12 cellular contexts compared by ENCODE assay signal in the genomic region with DNA sequence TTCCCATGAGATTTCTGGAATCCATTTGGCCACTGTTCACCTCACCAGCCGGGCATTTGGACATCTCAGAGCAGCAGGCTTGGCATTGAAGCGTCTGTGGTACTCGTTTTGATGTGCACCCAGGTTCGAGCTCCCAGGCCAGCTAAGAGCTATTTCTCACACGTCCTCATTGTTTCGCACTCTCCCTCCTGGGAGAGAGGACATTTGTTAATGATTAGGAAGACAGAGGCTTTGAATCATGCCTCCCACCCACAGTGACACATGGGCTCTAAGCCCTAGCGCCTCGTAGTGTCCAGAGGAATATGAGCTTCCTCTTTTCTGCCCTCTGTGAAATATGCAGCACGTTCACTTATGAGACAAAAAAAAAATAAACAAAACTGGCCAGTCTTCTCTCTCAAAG.
DNase-seq lines count a peak whose midpoint lies in the region; ATAC-seq, FAIRE-seq and TF ChIP-seq lines count a peak whose summit lies in the region.
"Had no signal": no experiment of that assay in that cellular context is flagged by ENCODE, and none has a peak within 500 bp of the region (broad histone marks: within the 10 kb centered on the region; RNA-seq: fewer than 3 reads in every experiment).

No MANE protein-coding gene starts in this region.

- H4K20me1 ChIP-seq in KMS-11 (ENCODE audit: insufficient read depth), result no peaks in the 10 kb centered on the region; the same call in 1 of the 2 replicates

- no peaks in the 10 kb centered on the region for H3K36me3 Mint-ChIP-seq in natural killer cell
- no peaks in the 10 kb centered on the region for H3K36me3 Mint-ChIP-seq in stimulated activated naive B cell treated with anti-CD40 and anti-IgM and Interleukin-4, amounts not matched to agents 10 μg/mL and 1 μg/mL and 100 μg/mL, for 72 hours

- intact Hi-C loops in lower lobe of right lung (cut with DNase I), result no loop called here
- intact Hi-C loops in natural killer cell (cut with micrococcal nuclease), result no loop called here

- H3K79me2 ChIP-seq in KMS-11 (ENCODE audit: insufficient read depth, low read depth), result no peaks in the 10 kb centered on the region

- FAIRE-seq in bronchial epithelial cell (lab: Jason Lieb, UNC), result no peak

- H3K4me2 ChIP-seq in KMS-11, result peak overlapping the region; percentile 27; the same call in 1 of the 2 replicates

- no peaks in the 10 kb centered on the region for H3K36me3 ChIP-seq in KMS-11 (ENCODE audit: insufficient read depth)
- no peaks in the 10 kb centered on the region for H3K36me3 ChIP-seq in bronchial epithelial cell (ENCODE audit: control insufficient read depth, insufficient read depth, low read length)
- H3K36me3 ChIP-seq in lower lobe of right lung, result no peaks in the 10 kb centered on the region

- H3K9me3 Mint-ChIP-seq in natural killer cell, result peaks cover 10 to 11% of the 10 kb centered on the region in 2 donors
- peaks cover 4 to 9% of the 10 kb centered on the region in 2 donors for H3K9me3 Mint-ChIP-seq in stimulated activated naive B cell treated with anti-CD40 and anti-IgM and Interleukin-4, amounts not matched to agents 10 μg/mL and 1 μg/mL and 100 μg/mL, for 72 hours

- H3K27ac Mint-ChIP-seq in natural killer cell, result no peak overlapping the region
- H3K27ac Mint-ChIP-seq in stimulated activated naive B cell treated with anti-CD40 and anti-IgM and Interleukin-4, amounts not matched to agents 10 μg/mL and 1 μg/mL and 100 μg/mL, for 72 hours, result no peak overlapping the region
- H3K27ac Mint-ChIP-seq: activated T-cell treated with anti-CD3 and anti-CD28 coated beads, Interleukin-2, amount 50 U/mL, for 72 hours; mesothelial cell of epicardium; T-helper 17 cell had no signal

- H3K27ac ChIP-seq in KMS-11 (no peak overlapping the region), lower lobe of right lung (no peak overlapping the region)

- no peaks in the 10 kb centered on the region for H3K4me1 Mint-ChIP-seq in natural killer cell
- no peaks in the 10 kb centered on the region for H3K4me1 Mint-ChIP-seq in stimulated activated naive B cell treated with anti-CD40 and anti-IgM and Interleukin-4, amounts not matched to agents 10 μg/mL and 1 μg/mL and 100 μg/mL, for 72 hours
- H3K4me1 Mint-ChIP-seq: T-helper 17 cell had no signal

- DNase-seq in AG09319 (ENCODE audit: extremely low read depth, low read depth), result peak; percentile 43
- DNase-seq in bronchial epithelial cell (ENCODE audit: low read depth), result peak; percentile 49
- no peak for DNase-seq in lower lobe of right lung
- DNase-seq in natural killer cell, result no peak
- no peak for DNase-seq in stimulated activated naive B cell treated with anti-CD40 and anti-IgM and Interleukin-4, amounts not matched to agents 10 μg/mL and 1 μg/mL and 100 μg/mL, for 72 hours
- no peak for DNase-seq in NCI-H2029 (lab: John Stamatoyannopoulos, UW)
- DNase-seq: activated T-cell treated with anti-CD3 and anti-CD28 coated beads, Interleukin-2, amount 50 U/mL, for 72 hours; effector CD8-positive, alpha-beta T cell; T-helper 17 cell had no signal

- H3K9ac ChIP-seq in KMS-11, result no peak overlapping the region

- ATAC-seq in lower lobe of right lung, result peak; percentile 9 to 28
- ATAC-seq in HG03139 (IDR thresholded peaks at IDR 0.05; ENCODE audit: unreplicated experiment), result no peak
- no peak for ATAC-seq in natural killer cell
- no peak for ATAC-seq in stimulated activated naive B cell treated with anti-CD40 and anti-IgM and Interleukin-4, amounts not matched to agents 10 μg/mL and 1 μg/mL and 100 μg/mL, for 72 hours (replicated peaks)
- ATAC-seq: activated T-cell treated with anti-CD3 and anti-CD28 coated beads, Interleukin-2, amount 50 U/mL, for 72 hours; T-helper 17 cell had no signal

- H3K27me3 ChIP-seq in KMS-11 (ENCODE audit: insufficient read depth, low read depth), result peaks cover 45% of the 10 kb centered on the region
- H3K27me3 ChIP-seq in bronchial epithelial cell (ENCODE audit: control insufficient read depth, insufficient read depth, low read length), result no peaks in the 10 kb centered on the region
- H3K27me3 ChIP-seq in lower lobe of right lung (ENCODE audit: low read depth), result no peaks in the 10 kb centered on the region

- peaks cover 37% of the 10 kb centered on the region for H3K4me1 ChIP-seq in KMS-11 (ENCODE audit: low read depth, poor library complexity, severe bottlenecking)
- H3K4me1 ChIP-seq in lower lobe of right lung, result no peaks in the 10 kb centered on the region

- H3K4me3 Mint-ChIP-seq in natural killer cell, result no peak overlapping the region
- H3K4me3 Mint-ChIP-seq in stimulated activated naive B cell treated with anti-CD40 and anti-IgM and Interleukin-4, amounts not matched to agents 10 μg/mL and 1 μg/mL and 100 μg/mL, for 72 hours, result no peak overlapping the region
- H3K4me3 Mint-ChIP-seq: activated T-cell treated with anti-CD3 and anti-CD28 coated beads, Interleukin-2, amount 50 U/mL, for 72 hours; mesothelial cell of epicardium; T-helper 17 cell had no signal

- peak; percentile 22 for TF ChIP-seq CTCF in AG09319 (IDR thresholded peaks at IDR 0.05; ENCODE audit: low read depth, low read length)
- TF ChIP-seq CTCF in KMS-11 (conservative IDR thresholded peaks at IDR 0.05; ENCODE audit: low read depth, low read length), result no peak
- no peak for TF ChIP-seq CTCF in bronchial epithelial cell (IDR thresholded peaks at IDR 0.05; ENCODE audit: insufficient read depth, low read length, severe bottlenecking)
- no peak for TF ChIP-seq CTCF in lower lobe of right lung (IDR thresholded peaks at IDR 0.05)
- TF ChIP-seq CTCF in natural killer cell (IDR thresholded peaks at IDR 0.05), result no peak

- H3K9me3 ChIP-seq in lower lobe of right lung, result no peaks in the 10 kb centered on the region

- no peak overlapping the region for H2AFZ ChIP-seq in KMS-11 (ENCODE audit: low read depth)

- H3K4me3 ChIP-seq in KMS-11 (IDR thresholded peaks at IDR 0.05; ENCODE audit: insufficient read depth, low read depth, low read length) (no peak overlapping the region), bronchial epithelial cell (ENCODE audit: low read depth, low read length) (no peak overlapping the region), lower lobe of right lung (no peak overlapping the region)

- no peaks in the 10 kb centered on the region for H3K27me3 Mint-ChIP-seq in natural killer cell (ENCODE audit: low read depth in 2 of 2)
- H3K27me3 Mint-ChIP-seq in stimulated activated naive B cell treated with anti-CD40 and anti-IgM and Interleukin-4, amounts not matched to agents 10 μg/mL and 1 μg/mL and 100 μg/mL, for 72 hours, result no peaks in the 10 kb centered on the region
- H3K27me3 Mint-ChIP-seq: T-helper 17 cell had no signal

Comparison
In these comparisons a context has a peak if more than half of its experiments do, and no peak if none do; other contexts are left out.
1. DNase-seq: peak in AG09319 (single experiment) and bronchial epithelial cell (single experiment); none in lower lobe of right lung (single experiment), natural killer cell (single experiment), stimulated activated naive B cell treated with anti-CD40 and anti-IgM and Interleukin-4, amounts not matched to agents 10 μg/mL and 1 μg/mL and 100 μg/mL, for 72 hours (single experiment) and NCI-H2029 (single experiment).
2. ATAC-seq: peak in lower lobe of right lung (2 of 2); none in HG03139 (single experiment), natural killer cell (0 of 3) and stimulated activated naive B cell treated with anti-CD40 and anti-IgM and Interleukin-4, amounts not matched to agents 10 μg/mL and 1 μg/mL and 100 μg/mL, for 72 hours (0 of 2).